10 cellular contexts compared by ENCODE assay signal in genomic region chr2:11417946-11418585, GRCh38. TPM values are rescaled to one million over a fixed set of nuclear protein-coding genes. Genes with fewer than 3 reads are reported as not detected.
A peak's percentile ranks its signal among the peaks of the same experiment; 100 is the strongest.
DNase-seq lines count a peak whose midpoint lies in the region; ATAC-seq and TF ChIP-seq lines count a peak whose summit lies in the region.
"Had no signal": no experiment of that assay in that cellular context is flagged by ENCODE, and none has a peak within 500 bp of the region (broad histone marks: within the 10 kb centered on the region; RNA-seq: fewer than 3 reads in every experiment).

No MANE protein-coding gene starts in this region.

- peaks cover 3% of the 10 kb centered on the region for H3K9me3 ChIP-seq in mucosa of descending colon

- no peaks in the 10 kb centered on the region for H3K4me1 ChIP-seq in mucosa of descending colon (ENCODE audit: low read depth)

- DNase-seq in NCI-H2171 treated with DMSO at 0.1 percent for 48 hours (lab: John Stamatoyannopoulos, UW) (peak; percentile 14), NCI-H2171 (lab: John Stamatoyannopoulos, UW) (no peak), astrocyte of the spinal cord (ENCODE audit: low read depth, low spot score) (no peak), mucosa of descending colon (peak in 1 of 3 donors; percentile 60), GM13976 (ENCODE audit: low spot score) (no peak)
- DNase-seq in Jurkat, Clone E6-1 (ENCODE audit: low read depth, low spot score): peak; percentile 20
- no peak for DNase-seq in effector CD4-positive, alpha-beta T cell
- DNase-seq: head of caudate nucleus, NCI-H1694 treated with DMSO at 0.1 percent for 48 hours had no signal

- in situ Hi-C loops in astrocyte of the spinal cord (cut with HindIII; ENCODE audit: low sequenced_read_pairs) (no loop called here), GM13976 (cut with MboI; ENCODE audit: low sequenced_read_pairs, unreplicated experiment) (loop anchor here (25.0 kb wide), 1 partner anchor 281 kb away; a partner anchor contains a TSS)

- ATAC-seq in mucosa of descending colon (peak; percentile 94), GM19467 (IDR thresholded peaks at IDR 0.05; ENCODE audit: unreplicated experiment) (no peak)

- no peak overlapping the region for H3K4me3 ChIP-seq in Jurkat, Clone E6-1 (ENCODE audit: low read length)
- H3K4me3 ChIP-seq in astrocyte of the spinal cord (ENCODE audit: low read depth, low read length) (no peak overlapping the region), mucosa of descending colon (no peak overlapping the region)

- TF ChIP-seq CTCF in astrocyte of the spinal cord (IDR thresholded peaks at IDR 0.05; ENCODE audit: low read depth, low read length) (peak; percentile 37), mucosa of descending colon (IDR thresholded peaks at IDR 0.05) (peak; percentile 37), GM13976 (IDR thresholded peaks at IDR 0.05; ENCODE audit: borderline replicate concordance, control extremely low read depth, extremely low read depth, insufficient read depth, missing control alignments) (no peak)

- intact Hi-C loops in mucosa of descending colon (cut with DNase I, micrococcal nuclease): loop anchor here (10.0 kb wide), 2 partner anchors 183 to 283 kb away; a partner anchor contains a TSS

- H3K36me3 ChIP-seq in mucosa of descending colon (ENCODE audit: low read depth): no peaks in the 10 kb centered on the region

RNA-seq across cellular contexts. Expression of gene E2F6, which starts 47.9 kb away (rescaled TPM):
- 22.5 TPM for polyA plus RNA-seq in Jurkat, Clone E6-1 (2012; ENCODE audit: insufficient read depth, insufficient read length)
- total RNA-seq in mucosa of descending colon: 10 to 100 TPM in 1 of 3 donors, 1 to 10 TPM in 2; 4.3 to 12.6 (median 5.6) TPM

Comparison
In these comparisons a context has a peak if more than half of its experiments do, and no peak if none do; other contexts are left out.
1. DNase-seq: peak in NCI-H2171 treated with DMSO at 0.1 percent for 48 hours (single experiment) and Jurkat, Clone E6-1 (single experiment); none in NCI-H2171 (single experiment), astrocyte of the spinal cord (single experiment), GM13976 (single experiment) and effector CD4-positive, alpha-beta T cell (single experiment).